Comparison of ENCODE assay signal across 9 cellular contexts in the genomic region with DNA sequence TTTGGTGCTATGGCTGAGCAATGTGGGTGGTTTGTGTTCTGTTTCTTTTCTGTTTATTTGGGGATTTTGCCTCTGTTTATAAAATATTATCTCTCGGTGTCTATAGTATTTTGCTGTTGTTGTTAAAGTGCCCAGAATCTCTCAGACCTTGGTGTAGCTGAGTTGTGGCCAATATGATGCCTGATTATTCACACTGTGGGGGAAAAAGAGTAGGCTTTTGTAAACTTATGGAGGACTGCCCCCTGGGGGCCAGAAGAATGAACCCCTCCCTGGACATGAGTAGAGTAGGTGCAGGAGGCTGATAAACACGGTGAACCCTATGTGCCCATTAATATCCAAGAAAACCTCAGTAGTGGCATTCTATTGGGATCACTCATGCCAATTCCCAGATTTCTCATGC. TPM values are rescaled to one million over a fixed set of nuclear protein-coding genes. Genes with fewer than 3 reads are reported as not detected.
DNase-seq lines count a peak whose midpoint lies in the region; ATAC-seq and TF ChIP-seq lines count a peak whose summit lies in the region.
"Had no signal": no experiment of that assay in that cellular context is flagged by ENCODE, and none has a peak within 500 bp of the region (broad histone marks: within the 10 kb centered on the region; RNA-seq: fewer than 3 reads in every experiment).

No MANE protein-coding gene starts in this region.

- peaks cover 2% of the 10 kb centered on the region for H3K27me3 Mint-ChIP-seq in activated naive CD8-positive, alpha-beta T cell treated with anti-CD3 and anti-CD28 coated beads, Interleukin-2, amount 50 U/mL, for 24 hours
- H3K27me3 Mint-ChIP-seq in activated naive CD8-positive, alpha-beta T cell treated with anti-CD3 and anti-CD28 coated beads for 36 hours: no peaks in the 10 kb centered on the region
- H3K27me3 Mint-ChIP-seq: CD4-positive, CD25-positive, alpha-beta regulatory T cell had no signal

- H3K4me3 ChIP-seq in parathyroid adenoma (ENCODE audit: low read depth, low read length): no peak overlapping the region

- H3K9ac ChIP-seq in parathyroid adenoma: no peak overlapping the region

- no peak overlapping the region for H2AFZ ChIP-seq in parathyroid adenoma

- TF ChIP-seq CTCF in parathyroid adenoma (IDR thresholded peaks at IDR 0.05): peak; percentile 26

- no peaks in the 10 kb centered on the region for H3K79me2 ChIP-seq in parathyroid adenoma

- ATAC-seq in activated naive CD8-positive, alpha-beta T cell treated with anti-CD3 and anti-CD28 coated beads, Interleukin-2, amount 50 U/mL, for 24 hours: peak; percentile 46
- ATAC-seq in activated CD4-positive, CD25-positive, alpha-beta regulatory T cell treated with anti-CD3 and anti-CD28 coated beads, Interleukin-2, amount 50 U/mL, for 24 hours: no peak

- H3K27me3 ChIP-seq in parathyroid adenoma (ENCODE audit: control insufficient read depth, insufficient read depth, low read length): no peaks in the 10 kb centered on the region

- no peaks in the 10 kb centered on the region for H3K9me3 ChIP-seq in parathyroid adenoma (ENCODE audit: control insufficient read depth, low read length)

- no peak overlapping the region for H3K4me2 ChIP-seq in parathyroid adenoma (ENCODE audit: low read length)

- no peaks in the 10 kb centered on the region for H3K4me1 ChIP-seq in parathyroid adenoma

- no peaks in the 10 kb centered on the region for H3K9me3 Mint-ChIP-seq in activated naive CD8-positive, alpha-beta T cell treated with anti-CD3 and anti-CD28 coated beads, Interleukin-2, amount 50 U/mL, for 24 hours
- H3K9me3 Mint-ChIP-seq in activated naive CD8-positive, alpha-beta T cell treated with anti-CD3 and anti-CD28 coated beads for 36 hours: no peaks in the 10 kb centered on the region
- H3K9me3 Mint-ChIP-seq: CD4-positive, CD25-positive, alpha-beta regulatory T cell had no signal

- DNase-seq in activated naive CD8-positive, alpha-beta T cell treated with anti-CD3 and anti-CD28 coated beads, Interleukin-2, amount 50 U/mL, for 24 hours: no peak
- DNase-seq in activated naive CD8-positive, alpha-beta T cell treated with anti-CD3 and anti-CD28 coated beads for 36 hours: no peak
- DNase-seq in LHCN-M2 (ENCODE audit: low read depth) (peak; percentile 75), RKO (ENCODE audit: low spot score) (peak; percentile 23), fibroblast of the conjunctiva (ENCODE audit: low read depth) (peak; percentile 70), HuH-7 (ENCODE audit: low spot score) (no peak)
- DNase-seq: CD4-positive, CD25-positive, alpha-beta regulatory T cell had no signal

- H3K27ac ChIP-seq in parathyroid adenoma: no peak overlapping the region

- H3K4me3 Mint-ChIP-seq in activated naive CD8-positive, alpha-beta T cell treated with anti-CD3 and anti-CD28 coated beads, Interleukin-2, amount 50 U/mL, for 24 hours: no peak overlapping the region
- no peak overlapping the region for H3K4me3 Mint-ChIP-seq in activated naive CD8-positive, alpha-beta T cell treated with anti-CD3 and anti-CD28 coated beads for 36 hours
- H3K4me3 Mint-ChIP-seq: CD4-positive, CD25-positive, alpha-beta regulatory T cell had no signal

- no peaks in the 10 kb centered on the region for H3K36me3 Mint-ChIP-seq in activated naive CD8-positive, alpha-beta T cell treated with anti-CD3 and anti-CD28 coated beads, Interleukin-2, amount 50 U/mL, for 24 hours (ENCODE audit: low read depth)
- no peaks in the 10 kb centered on the region for H3K36me3 Mint-ChIP-seq in activated naive CD8-positive, alpha-beta T cell treated with anti-CD3 and anti-CD28 coated beads for 36 hours
- H3K36me3 Mint-ChIP-seq: CD4-positive, CD25-positive, alpha-beta regulatory T cell had no signal

- H3K36me3 ChIP-seq in parathyroid adenoma (ENCODE audit: control insufficient read depth, insufficient read depth, low read length): no peaks in the 10 kb centered on the region

- no peaks in the 10 kb centered on the region for H3K4me1 Mint-ChIP-seq in activated naive CD8-positive, alpha-beta T cell treated with anti-CD3 and anti-CD28 coated beads, Interleukin-2, amount 50 U/mL, for 24 hours
- H3K4me1 Mint-ChIP-seq in activated naive CD8-positive, alpha-beta T cell treated with anti-CD3 and anti-CD28 coated beads for 36 hours: no peaks in the 10 kb centered on the region
- H3K4me1 Mint-ChIP-seq: CD4-positive, CD25-positive, alpha-beta regulatory T cell had no signal

- H3K27ac Mint-ChIP-seq in activated naive CD8-positive, alpha-beta T cell treated with anti-CD3 and anti-CD28 coated beads, Interleukin-2, amount 50 U/mL, for 24 hours: no peak overlapping the region
- no peak overlapping the region for H3K27ac Mint-ChIP-seq in activated naive CD8-positive, alpha-beta T cell treated with anti-CD3 and anti-CD28 coated beads for 36 hours
- H3K27ac Mint-ChIP-seq: CD4-positive, CD25-positive, alpha-beta regulatory T cell had no signal

RNA-seq across cellular contexts. Expression of a gene that starts 49.0 kb away (rescaled TPM):
- total RNA-seq in activated naive CD8-positive, alpha-beta T cell treated with anti-CD3 and anti-CD28 coated beads for 36 hours: under 1 TPM; 0.28 to 0.41 TPM
- 55.9 and 66.9 TPM in 2 replicates for total RNA-seq in LHCN-M2 (2014; rRNA removed)
- 37.9 TPM for polyA plus RNA-seq in LHCN-M2 (2012)
- polyA plus RNA-seq: CD4-positive, CD25-positive, alpha-beta regulatory T cell had no signal

Comparison
In these comparisons a context has a peak if more than half of its experiments do, and no peak if none do; other contexts are left out.
1. DNase-seq: peak in LHCN-M2 (single experiment), RKO (single experiment) and fibroblast of the conjunctiva (single experiment); none in activated naive CD8-positive, alpha-beta T cell treated with anti-CD3 and anti-CD28 coated beads, Interleukin-2, amount 50 U/mL, for 24 hours (single experiment), activated naive CD8-positive, alpha-beta T cell treated with anti-CD3 and anti-CD28 coated beads for 36 hours (single experiment) and HuH-7 (single experiment).
2. RNA of a gene that starts 49.0 kb away (total RNA-seq): 55.9 to 66.9 TPM in LHCN-M2; 0.28 to 0.41 TPM in activated naive CD8-positive, alpha-beta T cell treated with anti-CD3 and anti-CD28 coated beads for 36 hours; every median in the first group is over 10 times any median in the second.